Comparison of ENCODE assay signal across 32 cellular contexts in genomic region chr21:40797881-40798280, GRCh38.
"Had no signal": no experiment of that assay in that cellular context is flagged by ENCODE, and none has a peak within 500 bp of the region (broad histone marks: within the 10 kb centered on the region; RNA-seq: fewer than 3 reads in every experiment).

No MANE protein-coding gene starts in this region.

- H3K4me3 ChIP-seq: ascending aorta, body of pancreas, breast epithelium, Peyer's patch had no signal

- DNase-seq: activated B cell treated with CpG ODN at 0.5 μM for 24 hours; activated CD4-positive, alpha-beta memory T cell treated with anti-CD3 and anti-CD28 coated beads for 36 hours; activated CD4-positive, alpha-beta T cell treated with anti-CD3 and anti-CD28 coated beads for 4 hours; activated CD4-positive, alpha-beta T cell treated with anti-CD3 and anti-CD28 coated beads, Interleukin-2, amount 50 U/mL, for 1 hour; activated CD4-positive, CD25-positive, alpha-beta regulatory T cell treated with anti-CD3 and anti-CD28 coated beads, Interleukin-2, amount 50 U/mL, for 72 hours; activated CD8-positive, alpha-beta memory T cell treated with anti-CD3 and anti-CD28 coated beads, Interleukin-2, amount 50 U/mL, for 4 hours; activated naive CD4-positive, alpha-beta T cell treated with anti-CD3 and anti-CD28 coated beads, Interleukin-2, amount 10 ng/mL, durations not matched to agents 7 days and 5 days; activated naive CD8-positive, alpha-beta T cell treated with anti-CD3 and anti-CD28 coated beads, Interleukin-2, amount 50 U/mL, for 24 hours; activated T-cell treated with anti-CD3 and anti-CD28 coated beads for 4 hours; activated T-cell treated with anti-CD3 and anti-CD28 coated beads, Interleukin-2, amount 50 U/mL, for 4 hours; amygdala; body of pancreas; caudate nucleus; cerebellar nuclear complex; Karpas-422; KBM-7; NCI-H1048; NCI-H1436 treated with DMSO at 0.1 percent for 48 hours; NCI-H1694 treated with DMSO at 0.1 percent for 48 hours; NCI-H2029; NCI-H345; NCI-H524 treated with DMSO at 0.1 percent for 48 hours; NK-92 treated with Interleukin-12 subunit alpha and Interleukin-12 subunit beta, amount 100 ng/mL, for 24 hours; PC-3; Peyer's patch; RPMI8226; SHP77 treated with DMSO at 0.1 percent for 48 hours; T-helper 1 cell; T-helper 2 cell; T-helper 9 cell had no signal
